Comparison of ENCODE assay signal across 8 cellular contexts in the genomic region with DNA sequence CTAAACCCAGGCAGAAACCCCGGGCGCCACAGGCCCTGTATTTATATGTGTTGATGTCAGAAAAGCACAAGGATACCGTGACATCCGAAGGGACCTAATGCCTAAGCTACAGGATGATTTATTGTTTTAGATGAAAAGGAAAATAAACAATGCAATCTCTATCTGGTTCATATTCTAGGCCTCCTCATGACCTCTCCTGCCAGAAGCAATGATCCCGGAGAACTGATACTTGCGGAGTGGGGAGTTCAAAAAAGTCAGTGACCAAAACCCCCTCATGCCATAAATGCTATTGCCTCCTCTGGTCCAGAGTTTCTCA. TPM values are rescaled to one million over a fixed set of nuclear protein-coding genes. Genes with fewer than 3 reads are reported as not detected.
DNase-seq lines count a peak whose midpoint lies in the region; ATAC-seq, FAIRE-seq and TF ChIP-seq lines count a peak whose summit lies in the region.

No MANE protein-coding gene starts in this region.

- H3K27ac ChIP-seq in HepG2 (ENCODE audit: extremely low read length, insufficient read depth, low read length), result no peak overlapping the region
- peak overlapping the region; percentile 90 to 94 (median 92) for H3K27ac ChIP-seq in upper lobe of left lung

- H3K27me3 Mint-ChIP-seq in activated naive CD4-positive, alpha-beta T cell treated with anti-CD3 and anti-CD28 coated beads, Interleukin-2, amount 50 U/mL, for 24 hours, result peaks cover 34% of the 10 kb centered on the region

- no peak for FAIRE-seq in HepG2 (lab: Jason Lieb, UNC)

- CTCF ChIA-PET in HepG2 (lab: Yijun Ruan, JAX; ENCODE audit: low intra/inter-chr PET ratio, low total read pairs), result no interaction called here

- no peaks in the 10 kb centered on the region for H3K36me3 Mint-ChIP-seq in activated naive CD4-positive, alpha-beta T cell treated with anti-CD3 and anti-CD28 coated beads, Interleukin-2, amount 50 U/mL, for 24 hours
- H3K36me3 Mint-ChIP-seq in activated naive CD4-positive, alpha-beta T cell treated with anti-CD3 and anti-CD28 coated beads, Interleukin-2, amount 50 U/mL, for 72 hours, result peaks cover 0 to 10% of the 10 kb centered on the region in 2 donors

- POLR2A ChIA-PET in HepG2 (lab: Yijun Ruan, JAX), result no interaction called here

- no peak for TF ChIP-seq RAD21 in HepG2 (CRISPR knock-in tag; IDR thresholded peaks at IDR 0.05)

- no TSS peak for BruUV-seq in HepG2 (replicated peaks; lab: Mats Ljungman, UMichigan)

- H3K4me1 ChIP-seq in HepG2 (ENCODE audit: insufficient read depth, low read length), result peaks cover 24% of the 10 kb centered on the region
- H3K4me1 ChIP-seq in upper lobe of left lung, result peaks cover 6 to 23% (median 10%) of the 10 kb centered on the region in 4 donors

- H3K9me3 Mint-ChIP-seq in activated naive CD4-positive, alpha-beta T cell treated with anti-CD3 and anti-CD28 coated beads, Interleukin-2, amount 50 U/mL, for 24 hours, result no peaks in the 10 kb centered on the region
- no peaks in the 10 kb centered on the region for H3K9me3 Mint-ChIP-seq in activated naive CD4-positive, alpha-beta T cell treated with anti-CD3 and anti-CD28 coated beads, Interleukin-2, amount 50 U/mL, for 72 hours

- peak overlapping the region; percentile 80 for H3K4me3 ChIP-seq in astrocyte of the spinal cord (ENCODE audit: low read depth, low read length)
- peak overlapping the region; percentile 72 to 85 (median 77) for H3K4me3 ChIP-seq in HepG2 (replicated peaks in 1 of 3; ENCODE audit: insufficient read depth in 1 of 3, low read depth in 2 of 3, low read length in 3 of 3)
- peak overlapping the region in 3 of 4 donors; percentile 58 to 78 (median 62) for H3K4me3 ChIP-seq in upper lobe of left lung

- H3K4me2 ChIP-seq in HepG2 (ENCODE audit: low read depth, low read length), result peak overlapping the region; percentile 93

- TF ChIP-seq POLR2A in HepG2 (IDR thresholded peaks at IDR 0.05; ENCODE audit: insufficient read depth in 1 of 2, low read depth in 2 of 2, low read length in 2 of 2) (no peak), upper lobe of left lung (IDR thresholded peaks at IDR 0.05) (no peak)

- WGBS in HepG2 (ENCODE audit: low lambda C conversion rate), result 28% methylated on average over 6 of the region's 6 CpGs
- 32 to 40% methylated on average over 6 of the region's 6 CpGs for WGBS in upper lobe of left lung, 2 donors

- peaks cover 12% of the 10 kb centered on the region for H3K4me1 Mint-ChIP-seq in activated naive CD4-positive, alpha-beta T cell treated with anti-CD3 and anti-CD28 coated beads, Interleukin-2, amount 50 U/mL, for 24 hours

- H3K9me3 ChIP-seq in HepG2 (ENCODE audit: low read length), result no peaks in the 10 kb centered on the region
- no peaks in the 10 kb centered on the region for H3K9me3 ChIP-seq in upper lobe of left lung

- no peak overlapping the region for H3K9ac ChIP-seq in HepG2 (ENCODE audit: insufficient read depth, low read depth, low read length)

- H3K27ac Mint-ChIP-seq in activated naive CD4-positive, alpha-beta T cell treated with anti-CD3 and anti-CD28 coated beads, Interleukin-2, amount 50 U/mL, for 24 hours, result no peak overlapping the region
- peak overlapping the region in 1 of 2 donors; percentile 56 for H3K27ac Mint-ChIP-seq in activated naive CD4-positive, alpha-beta T cell treated with anti-CD3 and anti-CD28 coated beads, Interleukin-2, amount 50 U/mL, for 72 hours

- H3K36me3 ChIP-seq in HepG2 (replicated peaks in 1 of 2; ENCODE audit: control insufficient read depth in 1 of 2, insufficient read depth in 2 of 2, low read length in 2 of 2) (no peaks in the 10 kb centered on the region), upper lobe of left lung (no peaks in the 10 kb centered on the region)

- in situ Hi-C loops in astrocyte of the spinal cord (cut with HindIII; ENCODE audit: low sequenced_read_pairs) (no loop called here), HepG2 (cut with HindIII; ENCODE audit: extremely low pct_ligation_motif_present, low pct_unique_long_range_greater_than_20kb) (no loop called here)

- H3K79me2 ChIP-seq in HepG2 (ENCODE audit: insufficient read depth, low read length), result no peaks in the 10 kb centered on the region

- peak overlapping the region; percentile 86 for H3K4me3 Mint-ChIP-seq in activated naive CD4-positive, alpha-beta T cell treated with anti-CD3 and anti-CD28 coated beads, Interleukin-2, amount 50 U/mL, for 24 hours

- no peak for DNase-seq in activated naive CD4-positive, alpha-beta T cell treated with anti-CD3 and anti-CD28 coated beads, Interleukin-2, amount 50 U/mL, for 72 hours (ENCODE audit: low spot score in 2 of 2)
- DNase-seq in astrocyte of the spinal cord (ENCODE audit: low read depth, low spot score) (no peak), HepG2 (ENCODE audit: low spot score) (no peak), upper lobe of left lung (no peak), HuH-7.5 (ENCODE audit: low spot score) (no peak), NCI-H1930 (lab: John Stamatoyannopoulos, UW) (no peak)

- no peaks in the 10 kb centered on the region for H4K20me1 ChIP-seq in HepG2 (ENCODE audit: insufficient read depth, low read length)

- no peak for ATAC-seq in activated naive CD4-positive, alpha-beta T cell treated with anti-CD3 and anti-CD28 coated beads, Interleukin-2, amount 50 U/mL, for 72 hours
- ATAC-seq in HepG2, result no peak
- ATAC-seq in upper lobe of left lung (ENCODE audit: low FRiP score in 2 of 2), result no peak
- ATAC-seq in HG02623 (IDR thresholded peaks at IDR 0.05; ENCODE audit: unreplicated experiment), result no peak

- TF ChIP-seq CTCF in astrocyte of the spinal cord (IDR thresholded peaks at IDR 0.05; ENCODE audit: low read depth, low read length) (no peak), HepG2 (CRISPR knock-in tag; IDR thresholded peaks at IDR 0.05) (no peak), upper lobe of left lung (IDR thresholded peaks at IDR 0.05) (peak in 1 of 6 experiments; percentile 2)

- no peak overlapping the region for H2AFZ ChIP-seq in HepG2 (ENCODE audit: low read length)

- peaks cover 0 to 5% of the 10 kb centered on the region in 2 experiments; a peak in 1 of 5 replicates for H3K27me3 ChIP-seq in HepG2 (ENCODE audit: control insufficient read depth in 1 of 2, insufficient read depth in 2 of 2, low read length in 2 of 2)
- H3K27me3 ChIP-seq in upper lobe of left lung, result peaks cover 0 to 4% (median 0%) of the 10 kb centered on the region in 4 donors

- TF ChIP-seq EP300 in HepG2 (IDR thresholded peaks at IDR 0.05; ENCODE audit: low read depth in 2 of 2, low read length in 2 of 2) (no peak), HepG2 (CRISPR knock-in tag; IDR thresholded peaks at IDR 0.05; ENCODE audit: borderline replicate concordance) (no peak), upper lobe of left lung (IDR thresholded peaks at IDR 0.05) (no peak)

- intact Hi-C loops in HepG2 (cut with micrococcal nuclease; ENCODE audit: unreplicated experiment), result loop anchor here (2.0 to 5.0 kb wide), 2 partner anchors 133 to 259 kb away; no protein-coding TSS in a partner anchor

TF ChIP-seq in HepG2, 621 proteins besides CTCF, POLR2A, EP300 and RAD21 (continues in another document):
- TF ChIP-seq KDM5A (IDR thresholded peaks at IDR 0.05; ENCODE audit: borderline replicate concordance, low read length), result no peak
- TF ChIP-seq SETDB1 (CRISPR knock-in tag; IDR thresholded peaks at IDR 0.05; ENCODE audit: borderline replicate concordance), result no peak
- TF ChIP-seq ZC3H4 (CRISPR knock-in tag; IDR thresholded peaks at IDR 0.05; ENCODE audit: borderline replicate concordance), result no peak
- TF ChIP-seq XRCC5 (optimal IDR thresholded peaks at IDR 0.05; ENCODE audit: low read length), result no peak
- TF ChIP-seq, protein P1, sequence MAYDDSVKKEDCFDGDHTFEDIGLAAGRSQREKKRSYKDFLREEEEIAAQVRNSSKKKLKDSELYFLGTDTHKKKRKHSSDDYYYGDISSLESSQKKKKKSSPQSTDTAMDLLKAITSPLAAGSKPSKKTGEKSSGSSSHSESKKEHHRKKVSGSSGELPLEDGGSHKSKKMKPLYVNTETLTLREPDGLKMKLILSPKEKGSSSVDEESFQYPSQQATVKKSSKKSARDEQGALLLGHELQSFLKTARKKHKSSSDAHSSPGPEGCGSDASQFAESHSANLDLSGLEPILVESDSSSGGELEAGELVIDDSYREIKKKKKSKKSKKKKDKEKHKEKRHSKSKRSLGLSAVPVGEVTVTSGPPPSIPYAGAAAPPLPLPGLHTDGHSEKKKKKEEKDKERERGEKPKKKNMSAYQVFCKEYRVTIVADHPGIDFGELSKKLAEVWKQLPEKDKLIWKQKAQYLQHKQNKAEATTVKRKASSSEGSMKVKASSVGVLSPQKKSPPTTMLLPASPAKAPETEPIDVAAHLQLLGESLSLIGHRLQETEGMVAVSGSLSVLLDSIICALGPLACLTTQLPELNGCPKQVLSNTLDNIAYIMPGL (CRISPR knock-in tag; IDR thresholded peaks at IDR 0.05; ENCODE audit: borderline replicate concordance in 1 of 2, low read depth in 1 of 2), result no peak

RNA-seq across cellular contexts. Expression of a gene that starts 0.8 kb away (rescaled TPM):
- 1 to 10 TPM in 1 of 2 donors, under 1 TPM in 1; 0.84 to 2.8 TPM for total RNA-seq in activated naive CD4-positive, alpha-beta T cell treated with anti-CD3 and anti-CD28 coated beads, Interleukin-2, amount 50 U/mL, for 72 hours
- total RNA-seq in HepG2 (2016; rRNA removed; fragmentation: Illumina TruSeq; extraction: Trizol) (7.2 and 9.0 TPM in 2 replicates), upper lobe of left lung (10 to 100 TPM in 5 of 6 donors, 1 to 10 TPM in 1; 9.9 to 26.3 (median 22.2) TPM)
- 2.2 and 2.8 TPM in 2 replicates for total RNA-seq in HepG2 (2016; cell fraction: cytosol; rRNA removed; fragmentation: Illumina TruSeq; extraction: Trizol; ENCODE audit: low read depth)
- total RNA-seq in HepG2 (2016; cell fraction: insoluble cytoplasmic fraction; rRNA removed; fragmentation: Illumina TruSeq; extraction: Trizol), result 7.2 and 8.9 TPM in 2 replicates
- 2.3 and 2.6 TPM in 2 replicates for total RNA-seq in HepG2 (2016; cell fraction: membrane; rRNA removed; fragmentation: Illumina TruSeq; extraction: Trizol)
- 2.8 and 3.1 TPM in 2 replicates for total RNA-seq in HepG2 (2016; cell fraction: nucleus; rRNA removed; fragmentation: Illumina TruSeq; extraction: Trizol)
- polyA plus RNA-seq in HepG2 (2011; rRNA removed), result 4.7 and 8.0 TPM in 2 replicates
- polyA plus RNA-seq in HepG2 (2011; cell fraction: cytosol; rRNA removed), result 5.0 and 8.2 TPM in 2 replicates
- polyA plus RNA-seq in HepG2 (2011; cell fraction: nucleus; rRNA removed), result 1.5 and 2.2 TPM in 2 replicates
- polyA plus RNA-seq in HepG2 (2012), result 4.8 and 7.0 TPM in 2 replicates
- polyA plus RNA-seq in HepG2 (2016; cell fraction: cytosol; fragmentation: Illumina TruSeq; extraction: Trizol; ENCODE audit: low read depth), result 1.2 and 1.6 TPM in 2 replicates
- 8.7 and 10.0 TPM in 2 replicates for polyA plus RNA-seq in HepG2 (2016; cell fraction: insoluble cytoplasmic fraction; fragmentation: Illumina TruSeq; extraction: Trizol; ENCODE audit: low read depth)
- 1.2 and 1.9 TPM in 2 replicates for polyA plus RNA-seq in HepG2 (2016; cell fraction: membrane; fragmentation: Illumina TruSeq; extraction: Trizol; ENCODE audit: low read depth)
- 2.8 and 3.5 TPM in 2 replicates for polyA plus RNA-seq in HepG2 (2016; cell fraction: nucleus; fragmentation: Illumina TruSeq; extraction: Trizol; ENCODE audit: insufficient read depth, low read depth)
- polyA minus RNA-seq in HepG2 (2011; rRNA and poly(A)+ RNA removed; ENCODE audit: low replicate concordance), result 4.6 and 5.9 TPM in 2 replicates
- polyA minus RNA-seq in HepG2 (2011; cell fraction: cytosol; rRNA and poly(A)+ RNA removed), result 2.4 and 4.0 TPM in 2 replicates
- polyA minus RNA-seq in HepG2 (2011; cell fraction: nucleus; rRNA and poly(A)+ RNA removed), result 3.1 and 6.2 TPM in 2 replicates
